Comparison of ENCODE assay signal across 21 cellular contexts in the genomic region with DNA sequence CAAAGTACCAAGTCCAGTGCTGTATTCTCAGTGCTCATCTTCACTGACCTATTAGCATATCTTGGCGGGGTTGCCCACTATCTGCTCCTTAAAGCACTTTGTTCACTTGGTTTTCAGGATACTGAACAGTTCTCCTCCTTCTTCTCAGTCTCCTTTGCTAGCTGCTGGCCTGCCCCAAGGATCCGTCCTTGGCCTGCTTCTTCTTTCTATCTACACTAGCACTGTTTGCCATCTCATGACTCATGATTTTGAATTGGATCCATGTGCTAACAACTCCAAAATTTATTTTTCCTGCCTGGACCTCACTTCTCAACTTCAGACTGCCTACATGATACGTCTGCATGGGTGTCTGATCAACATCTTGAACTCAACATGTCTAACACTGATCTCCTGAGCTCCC. TPM values are rescaled to one million over a fixed set of nuclear protein-coding genes. Genes with fewer than 3 reads are reported as not detected.
DNase-seq lines count a peak whose midpoint lies in the region; ATAC-seq, FAIRE-seq and TF ChIP-seq lines count a peak whose summit lies in the region.
"Had no signal": no experiment of that assay in that cellular context is flagged by ENCODE, and none has a peak within 500 bp of the region (broad histone marks: within the 10 kb centered on the region; RNA-seq: fewer than 3 reads in every experiment).

No MANE protein-coding gene starts in this region.

- H3K4me2 ChIP-seq in HepG2 (ENCODE audit: low read depth, low read length), result no peak overlapping the region
- H3K4me2 ChIP-seq: PC-9 had no signal

- H3K36me3 ChIP-seq in right lobe of liver, result no peaks in the 10 kb centered on the region
- no peaks in the 10 kb centered on the region for H3K36me3 ChIP-seq in HepG2 (replicated peaks in 1 of 2; ENCODE audit: control insufficient read depth in 1 of 2, insufficient read depth in 2 of 2, low read length in 2 of 2)
- no peaks in the 10 kb centered on the region for H3K36me3 ChIP-seq in esophagus squamous epithelium
- H3K36me3 ChIP-seq: upper lobe of left lung had no signal

- H3K9ac ChIP-seq in HepG2 (ENCODE audit: insufficient read depth, low read depth, low read length), result no peak overlapping the region

- WGBS in right lobe of liver (ENCODE audit: insufficient coverage, low coverage, low lambda C conversion rate, missing lambda C conversion rate), result 60% methylated on average over 3 of the region's 3 CpGs
- 5% methylated on average over 3 of the region's 3 CpGs for WGBS in HepG2 (ENCODE audit: low lambda C conversion rate)
- 27 to 38% methylated on average over 3 of the region's 3 CpGs for WGBS in esophagus squamous epithelium, 2 donors

- in situ Hi-C loops in HepG2 (cut with HindIII; ENCODE audit: extremely low pct_ligation_motif_present, low pct_unique_long_range_greater_than_20kb), result no loop called here

- H2AFZ ChIP-seq in HepG2 (ENCODE audit: low read length), result no peak overlapping the region
- H2AFZ ChIP-seq: PC-9 had no signal

- ATAC-seq in right lobe of liver, result peak in 3 of 4 donors; percentile 34 to 75 (median 48)
- ATAC-seq in HepG2, result no peak
- ATAC-seq in omental fat pad (ENCODE audit: low FRiP score), result peak; percentile 45
- no peak for ATAC-seq in GM18511 (IDR thresholded peaks at IDR 0.05; ENCODE audit: unreplicated experiment)
- no peak for ATAC-seq in HG02981 (IDR thresholded peaks at IDR 0.05; ENCODE audit: unreplicated experiment)

- TF ChIP-seq POLR2A in right lobe of liver (IDR thresholded peaks at IDR 0.05) (no peak), HepG2 (IDR thresholded peaks at IDR 0.05; ENCODE audit: insufficient read depth in 1 of 2, low read depth in 2 of 2, low read length in 2 of 2) (no peak), esophagus squamous epithelium (IDR thresholded peaks at IDR 0.05) (no peak)

- no peak for TF ChIP-seq RAD21 in HepG2 (CRISPR knock-in tag; IDR thresholded peaks at IDR 0.05)

- CTCF ChIA-PET in HepG2 (lab: Yijun Ruan, JAX; ENCODE audit: low intra/inter-chr PET ratio, low total read pairs) (no interaction called here), RWPE1 (lab: Yijun Ruan, JAX) (no interaction called here)

- no peak for DNase-seq in right lobe of liver
- DNase-seq in HepG2 (ENCODE audit: low spot score), result no peak
- no peak for DNase-seq in esophagus squamous epithelium (lab: John Stamatoyannopoulos, UW)
- DNase-seq in omental fat pad (ENCODE audit: low spot score), result no peak
- DNase-seq in RWPE1 (ENCODE audit: low spot score), result no peak
- DNase-seq in activated CD4-positive, CD25-positive, alpha-beta regulatory T cell treated with anti-CD3 and anti-CD28 coated beads, Interleukin-2, amount 50 U/mL, for 72 hours, result no peak
- DNase-seq: activated CD4-positive, alpha-beta T cell treated with anti-CD3 and anti-CD28 coated beads, Interleukin-2, amount 50 U/mL, for 1 hour; activated T-cell treated with anti-CD3 and anti-CD28 coated beads, Interleukin-2, amount 50 U/mL, for 1 hour; CD4-positive, alpha-beta T cell; DMS79 treated with DMSO at 0.1 percent for 48 hours; islet precursor cell; midbrain; NCI-H1105; NCI-H748 treated with DMSO at 0.1 percent for 48 hours; PC-9; upper lobe of left lung had no signal

- TF ChIP-seq EP300 in HepG2 (IDR thresholded peaks at IDR 0.05; ENCODE audit: low read depth in 2 of 2, low read length in 2 of 2) (no peak), HepG2 (CRISPR knock-in tag; IDR thresholded peaks at IDR 0.05; ENCODE audit: borderline replicate concordance) (no peak)

- no peaks in the 10 kb centered on the region for H3K79me2 ChIP-seq in HepG2 (ENCODE audit: insufficient read depth, low read length)

- no TSS peak for BruUV-seq in HepG2 (replicated peaks; lab: Mats Ljungman, UMichigan)

- no peak for TF ChIP-seq CTCF in right lobe of liver (IDR thresholded peaks at IDR 0.05)
- TF ChIP-seq CTCF in HepG2 (CRISPR knock-in tag; IDR thresholded peaks at IDR 0.05), result no peak
- no peak for TF ChIP-seq CTCF in esophagus squamous epithelium (IDR thresholded peaks at IDR 0.05)
- TF ChIP-seq CTCF in omental fat pad (IDR thresholded peaks at IDR 0.05), result no peak
- TF ChIP-seq CTCF in RWPE1 (conservative IDR thresholded peaks at IDR 0.05; ENCODE audit: low read depth), result no peak

- H3K27me3 ChIP-seq in right lobe of liver (no peaks in the 10 kb centered on the region), HepG2 (ENCODE audit: control insufficient read depth in 1 of 2, insufficient read depth in 2 of 2, low read length in 2 of 2) (no peaks in the 10 kb centered on the region), esophagus squamous epithelium (no peaks in the 10 kb centered on the region)
- H3K27me3 ChIP-seq: upper lobe of left lung had no signal

- no peak for FAIRE-seq in HepG2 (lab: Jason Lieb, UNC)
- FAIRE-seq: A204.1, endometrium, TTC549 had no signal

- intact Hi-C loops in right lobe of liver (cut with DNase I) (no loop called here), HepG2 (cut with micrococcal nuclease; ENCODE audit: unreplicated experiment) (no loop called here), esophagus squamous epithelium (cut with DNase I) (no loop called here)

- POLR2A ChIA-PET in HepG2 (lab: Yijun Ruan, JAX), result no interaction called here
- POLR2A ChIA-PET in RWPE1 (lab: Yijun Ruan, JAX; ENCODE audit: low non-redundant PET), result no interaction called here

- H3K4me3 ChIP-seq in right lobe of liver, result no peak overlapping the region
- no peak overlapping the region for H3K4me3 ChIP-seq in HepG2 (replicated peaks in 1 of 3; ENCODE audit: insufficient read depth in 1 of 3, low read depth in 2 of 3, low read length in 3 of 3)
- no peak overlapping the region for H3K4me3 ChIP-seq in esophagus squamous epithelium
- H3K4me3 ChIP-seq: PC-9, upper lobe of left lung had no signal

- H3K4me1 ChIP-seq in right lobe of liver (peaks cover 0 to 11% (median under 1%) of the 10 kb centered on the region in 4 donors), HepG2 (ENCODE audit: insufficient read depth, low read length) (no peaks in the 10 kb centered on the region), esophagus squamous epithelium (peaks cover 7 to 65% (median 32%) of the 10 kb centered on the region in 3 donors)
- H3K4me1 ChIP-seq: upper lobe of left lung had no signal

- no peak overlapping the region for H3K27ac ChIP-seq in right lobe of liver
- H3K27ac ChIP-seq in HepG2 (ENCODE audit: extremely low read length, insufficient read depth, low read length), result no peak overlapping the region
- H3K27ac ChIP-seq in esophagus squamous epithelium, result peak overlapping the region; percentile 49 to 82 (median 74)
- no peak overlapping the region for H3K27ac ChIP-seq in RWPE1
- H3K27ac ChIP-seq: upper lobe of left lung had no signal

- H3K9me3 ChIP-seq in right lobe of liver, result no peaks in the 10 kb centered on the region
- H3K9me3 ChIP-seq in HepG2 (ENCODE audit: low read length), result no peaks in the 10 kb centered on the region
- no peaks in the 10 kb centered on the region for H3K9me3 ChIP-seq in esophagus squamous epithelium
- H3K9me3 ChIP-seq: upper lobe of left lung had no signal

- H4K20me1 ChIP-seq in HepG2 (ENCODE audit: insufficient read depth, low read length), result no peaks in the 10 kb centered on the region

TF ChIP-seq in HepG2, 621 proteins besides CTCF, POLR2A, EP300 and RAD21 (continues in another document):
- TF ChIP-seq, protein P1, sequence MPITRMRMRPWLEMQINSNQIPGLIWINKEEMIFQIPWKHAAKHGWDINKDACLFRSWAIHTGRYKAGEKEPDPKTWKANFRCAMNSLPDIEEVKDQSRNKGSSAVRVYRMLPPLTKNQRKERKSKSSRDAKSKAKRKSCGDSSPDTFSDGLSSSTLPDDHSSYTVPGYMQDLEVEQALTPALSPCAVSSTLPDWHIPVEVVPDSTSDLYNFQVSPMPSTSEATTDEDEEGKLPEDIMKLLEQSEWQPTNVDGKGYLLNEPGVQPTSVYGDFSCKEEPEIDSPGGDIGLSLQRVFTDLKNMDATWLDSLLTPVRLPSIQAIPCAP (CRISPR knock-in tag; IDR thresholded peaks at IDR 0.05; ENCODE audit: low read depth), result no peak
- TF ChIP-seq ISL2 (CRISPR knock-in tag; IDR thresholded peaks at IDR 0.05), result no peak
- no peak for TF ChIP-seq ZNF550 (CRISPR knock-in tag; IDR thresholded peaks at IDR 0.05; ENCODE audit: borderline replicate concordance)
- no peak for TF ChIP-seq MYNN (CRISPR knock-in tag; IDR thresholded peaks at IDR 0.05; ENCODE audit: low read depth)
- TF ChIP-seq ZNF570 (CRISPR knock-in tag; IDR thresholded peaks at IDR 0.05; ENCODE audit: borderline replicate concordance), result no peak
- no peak for TF ChIP-seq JUNB (CRISPR knock-in tag; IDR thresholded peaks at IDR 0.05; ENCODE audit: borderline replicate concordance)
- TF ChIP-seq ZNF652 (CRISPR knock-in tag; IDR thresholded peaks at IDR 0.05; ENCODE audit: borderline replicate concordance, low read depth), result no peak
- TF ChIP-seq ZNF17 (CRISPR knock-in tag; IDR thresholded peaks at IDR 0.05), result no peak

RNA-seq across cellular contexts. Expression of gene TPD52L1, which starts 15.5 kb away (rescaled TPM):
- total RNA-seq in right lobe of liver, result 100 to 1,000 TPM in 2 of 6 experiments, 10 to 100 TPM in 4; 36.8 to 119 (median 47.7) TPM
- total RNA-seq in HepG2 (2016; rRNA removed; fragmentation: Illumina TruSeq; extraction: Trizol), result 0.49 and 0.67 TPM in 2 replicates
- 0.35 TPM in 1 of 2 replicates, not detected in the other for total RNA-seq in HepG2 (2016; cell fraction: cytosol; rRNA removed; fragmentation: Illumina TruSeq; extraction: Trizol; ENCODE audit: low read depth)
- total RNA-seq in HepG2 (2016; cell fraction: insoluble cytoplasmic fraction; rRNA removed; fragmentation: Illumina TruSeq; extraction: Trizol), result 0.30 and 0.31 TPM in 2 replicates
- 0.25 and 0.45 TPM in 2 replicates for total RNA-seq in HepG2 (2016; cell fraction: membrane; rRNA removed; fragmentation: Illumina TruSeq; extraction: Trizol)
- 0.38 TPM in 1 of 2 replicates, not detected in the other for total RNA-seq in HepG2 (2016; cell fraction: nucleus; rRNA removed; fragmentation: Illumina TruSeq; extraction: Trizol)
- polyA plus RNA-seq in HepG2 (2011; rRNA removed), result 0.47 and 0.53 TPM in 2 replicates
- polyA plus RNA-seq in HepG2 (2011; cell fraction: cytosol; rRNA removed), result 0.40 and 0.47 TPM in 2 replicates
- 0.21 TPM in 1 of 2 replicates, not detected in the other for polyA plus RNA-seq in HepG2 (2011; cell fraction: nucleus; rRNA removed)
- polyA plus RNA-seq in HepG2 (2012), result 0.15 and 0.44 TPM in 2 replicates
- polyA plus RNA-seq in HepG2 (2016; cell fraction: cytosol; fragmentation: Illumina TruSeq; extraction: Trizol; ENCODE audit: low read depth), result 0.35 and 0.50 TPM in 2 replicates
- polyA plus RNA-seq in HepG2 (2016; cell fraction: insoluble cytoplasmic fraction; fragmentation: Illumina TruSeq; extraction: Trizol; ENCODE audit: low read depth), result 0.70 and 1.2 TPM in 2 replicates
- 0.61 and 0.80 TPM in 2 replicates for polyA plus RNA-seq in HepG2 (2016; cell fraction: membrane; fragmentation: Illumina TruSeq; extraction: Trizol; ENCODE audit: low read depth)
- 0.41 TPM in 1 of 2 replicates, not detected in the other for polyA plus RNA-seq in HepG2 (2016; cell fraction: nucleus; fragmentation: Illumina TruSeq; extraction: Trizol; ENCODE audit: insufficient read depth, low read depth)
- polyA minus RNA-seq in HepG2 (2011; rRNA and poly(A)+ RNA removed; ENCODE audit: low replicate concordance), result 0.88 and 7.0 TPM in 2 replicates
- not detected in 2 replicates for polyA minus RNA-seq in HepG2 (2011; cell fraction: cytosol; rRNA and poly(A)+ RNA removed)
- polyA minus RNA-seq in HepG2 (2011; cell fraction: nucleus; rRNA and poly(A)+ RNA removed), result 0.25 TPM in 1 of 2 replicates, not detected in the other
- total RNA-seq in esophagus squamous epithelium, result 100 to 1,000 TPM; 202 to 409 (median 275) TPM
- 100 to 1,000 TPM in 1 of 4 donors, 10 to 100 TPM in 3; 59.1 to 150 (median 68.4) TPM for total RNA-seq in omental fat pad
- total RNA-seq: CD4-positive, alpha-beta T cell had no signal

Comparison
In these comparisons a context has a peak if more than half of its experiments do, and no peak if none do; other contexts are left out.
1. ATAC-seq: peak in right lobe of liver (3 of 4) and omental fat pad (single experiment); none in HepG2 (single experiment), GM18511 (single experiment) and HG02981 (single experiment).
2. RNA of gene TPD52L1, which starts 15.5 kb away (total RNA-seq): 202 to 409 TPM in esophagus squamous epithelium, 59.1 to 150 TPM in omental fat pad and 36.8 to 119 TPM in right lobe of liver; 0.25 to 0.67 TPM in HepG2; every median in the first group is over 10 times any median in the second.
3. H3K27ac ChIP-seq: peak in esophagus squamous epithelium (4 of 4); none in right lobe of liver (0 of 3), HepG2 (single experiment) and RWPE1 (single experiment).